In the genomic region with DNA sequence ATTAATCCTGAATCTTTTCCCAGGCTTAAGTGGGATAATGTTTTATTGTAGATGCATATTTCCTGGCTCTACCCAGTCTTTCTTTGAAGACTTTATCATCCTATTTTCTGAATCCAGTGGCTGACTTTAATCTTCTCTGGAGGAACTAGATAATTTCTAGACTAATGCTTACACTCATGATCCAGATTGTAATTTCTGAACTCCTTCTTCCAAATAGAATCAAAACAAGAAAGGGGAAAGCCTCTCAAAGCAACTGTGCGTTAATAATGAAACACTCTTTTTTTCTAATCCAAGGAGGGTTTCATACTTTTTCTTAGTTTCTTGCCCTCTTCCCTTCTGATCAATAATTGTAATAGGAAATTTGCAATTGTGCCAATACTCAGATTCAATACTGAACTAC, we compare ENCODE assay signal across 18 cellular contexts. TPM values are rescaled to one million over a fixed set of nuclear protein-coding genes. Genes with fewer than 3 reads are reported as not detected.
DNase-seq lines count a peak whose midpoint lies in the region; ATAC-seq lines count a peak whose summit lies in the region.
"Had no signal": no experiment of that assay in that cellular context is flagged by ENCODE, and none has a peak within 500 bp of the region (broad histone marks: within the 10 kb centered on the region; RNA-seq: fewer than 3 reads in every experiment).

No MANE protein-coding gene starts in this region.

- H3K4me1 Mint-ChIP-seq in activated CD4-positive, alpha-beta memory T cell treated with anti-CD3 and anti-CD28 coated beads for 36 hours (ENCODE audit: low read depth) = peaks cover 33% of the 10 kb centered on the region
- H3K4me1 Mint-ChIP-seq in activated CD4-positive, alpha-beta memory T cell treated with anti-CD3 and anti-CD28 coated beads, Interleukin-2, amount 10 ng/mL, durations not matched to agents 7 days and 5 days = peaks cover 40% of the 10 kb centered on the region
- peaks cover 11 to 29% (median 19%) of the 10 kb centered on the region in 4 donors for H3K4me1 Mint-ChIP-seq in CD4-positive, alpha-beta memory T cell
- peaks cover 7 to 39% (median 21%) of the 10 kb centered on the region in 3 donors for H3K4me1 Mint-ChIP-seq in CD8-positive, alpha-beta memory T cell
- H3K4me1 Mint-ChIP-seq in naive thymus-derived CD4-positive, alpha-beta T cell = peaks cover 3 to 42% (median 20%) of the 10 kb centered on the region in 7 donors
- H3K4me1 Mint-ChIP-seq: GM23338 had no signal

- no peak overlapping the region for H3K27ac ChIP-seq in CD4-positive, alpha-beta memory T cell (ENCODE audit: low read depth, low read length)
- H3K27ac ChIP-seq in CD8-positive, alpha-beta memory T cell (ENCODE audit: low read depth, low read length) = no peak overlapping the region
- H3K27ac ChIP-seq in naive thymus-derived CD4-positive, alpha-beta T cell (ENCODE audit: low read depth, low read length) = no peak overlapping the region
- H3K27ac ChIP-seq: HL-60 had no signal

- no peak overlapping the region for H3K4me3 Mint-ChIP-seq in activated CD4-positive, alpha-beta memory T cell treated with anti-CD3 and anti-CD28 coated beads for 36 hours
- no peak overlapping the region for H3K4me3 Mint-ChIP-seq in activated CD4-positive, alpha-beta memory T cell treated with anti-CD3 and anti-CD28 coated beads, Interleukin-2, amount 10 ng/mL, durations not matched to agents 7 days and 5 days
- no peak overlapping the region for H3K4me3 Mint-ChIP-seq in CD4-positive, alpha-beta memory T cell
- H3K4me3 Mint-ChIP-seq in CD8-positive, alpha-beta memory T cell = no peak overlapping the region
- no peak overlapping the region for H3K4me3 Mint-ChIP-seq in naive thymus-derived CD4-positive, alpha-beta T cell
- H3K4me3 Mint-ChIP-seq: GM23338 had no signal

- H3K36me3 ChIP-seq in CD4-positive, alpha-beta memory T cell (ENCODE audit: insufficient read depth, low read length) = peaks cover 29% of the 10 kb centered on the region
- peaks cover 26% of the 10 kb centered on the region for H3K36me3 ChIP-seq in CD8-positive, alpha-beta memory T cell (ENCODE audit: insufficient read depth, low read length)
- H3K36me3 ChIP-seq in naive thymus-derived CD4-positive, alpha-beta T cell (ENCODE audit: control insufficient read depth in 2 of 3, insufficient read depth in 3 of 3, low read length in 3 of 3) = peaks cover 0 to 32% (median 8%) of the 10 kb centered on the region in 3 experiments
- H3K36me3 ChIP-seq: BE2C had no signal

- H3K4me3 ChIP-seq in CD4-positive, alpha-beta memory T cell (ENCODE audit: low read length in 2 of 2) = no peak overlapping the region
- no peak overlapping the region for H3K4me3 ChIP-seq in CD8-positive, alpha-beta memory T cell (ENCODE audit: low read length)
- H3K4me3 ChIP-seq in naive thymus-derived CD4-positive, alpha-beta T cell (ENCODE audit: low read length) = no peak overlapping the region
- H3K4me3 ChIP-seq: GM23338 had no signal

- peak overlapping the region; percentile 58 for H3K27ac Mint-ChIP-seq in activated CD4-positive, alpha-beta memory T cell treated with anti-CD3 and anti-CD28 coated beads for 36 hours
- H3K27ac Mint-ChIP-seq in activated CD4-positive, alpha-beta memory T cell treated with anti-CD3 and anti-CD28 coated beads, Interleukin-2, amount 10 ng/mL, durations not matched to agents 7 days and 5 days = no peak overlapping the region
- H3K27ac Mint-ChIP-seq in CD4-positive, alpha-beta memory T cell = peak overlapping the region in 5 of 7 donors; percentile 6 to 80 (median 33)
- peak overlapping the region in 6 of 8 donors; percentile 20 to 68 (median 60) for H3K27ac Mint-ChIP-seq in CD8-positive, alpha-beta memory T cell
- H3K27ac Mint-ChIP-seq in naive thymus-derived CD4-positive, alpha-beta T cell = peak overlapping the region in 5 of 9 donors; percentile 14 to 74 (median 56)
- H3K27ac Mint-ChIP-seq: GM23338 had no signal

- no peaks in the 10 kb centered on the region for H3K9me3 Mint-ChIP-seq in activated CD4-positive, alpha-beta memory T cell treated with anti-CD3 and anti-CD28 coated beads for 36 hours
- H3K9me3 Mint-ChIP-seq in activated CD4-positive, alpha-beta memory T cell treated with anti-CD3 and anti-CD28 coated beads, Interleukin-2, amount 10 ng/mL, durations not matched to agents 7 days and 5 days = no peaks in the 10 kb centered on the region
- no peaks in the 10 kb centered on the region for H3K9me3 Mint-ChIP-seq in CD4-positive, alpha-beta memory T cell
- H3K9me3 Mint-ChIP-seq in CD8-positive, alpha-beta memory T cell = no peaks in the 10 kb centered on the region
- peaks cover 0 to 1% (median 0%) of the 10 kb centered on the region in 11 donors for H3K9me3 Mint-ChIP-seq in naive thymus-derived CD4-positive, alpha-beta T cell
- H3K9me3 Mint-ChIP-seq: CD4-positive, CD25-positive, alpha-beta regulatory T cell; GM23338 had no signal

- POLR2A ChIA-PET in activated CD4-positive, alpha-beta memory T cell treated with anti-CD3 and anti-CD28 coated beads for 36 hours (lab: Charles Lee) = no interaction called here
- POLR2A ChIA-PET in activated CD4-positive, alpha-beta memory T cell treated with anti-CD3 and anti-CD28 coated beads, Interleukin-2, amount 10 ng/mL, durations not matched to agents 7 days and 5 days (lab: Charles Lee) = no interaction called here
- POLR2A ChIA-PET in CD4-positive, alpha-beta memory T cell (lab: Charles Lee; ENCODE audit: partially characterized antibody) = interaction anchor here (1.1 to 3.6 kb wide), 5 partner anchors 8 to 31 kb away, joined by 3 to 36 read pairs (median 4); partner anchors contain the start of genes CASP2 and GSTK1
- POLR2A ChIA-PET in CD8-positive, alpha-beta memory T cell (lab: Charles Lee) = interaction anchor here (0.8 kb wide), 1 partner anchor 8 kb away, joined by 5 read pairs; the partner anchor contains the start of gene GSTK1
- POLR2A ChIA-PET in naive thymus-derived CD4-positive, alpha-beta T cell (lab: Charles Lee) = interaction anchor here (0.7 to 2.0 kb wide), 6 partner anchors 11 to 473 kb away, joined by 3 to 5 read pairs (median 4); partner anchors contain the start of gene CASP2

- intact Hi-C loops in activated CD4-positive, alpha-beta memory T cell treated with anti-CD3 and anti-CD28 coated beads for 36 hours (cut with micrococcal nuclease) = no loop called here
- intact Hi-C loops in CD4-positive, alpha-beta memory T cell (cut with micrococcal nuclease) = no loop called here
- intact Hi-C loops in naive thymus-derived CD4-positive, alpha-beta T cell (cut with micrococcal nuclease) = no loop called here
- intact Hi-C loops in cardiac septum (cut with DNase I) = no loop called here

- no peaks in the 10 kb centered on the region for H3K27me3 ChIP-seq in CD4-positive, alpha-beta memory T cell (ENCODE audit: insufficient read depth, low read length)
- H3K27me3 ChIP-seq in CD8-positive, alpha-beta memory T cell (ENCODE audit: insufficient read depth, low read length, poor library complexity, severe bottlenecking) = no peaks in the 10 kb centered on the region
- no peaks in the 10 kb centered on the region for H3K27me3 ChIP-seq in naive thymus-derived CD4-positive, alpha-beta T cell (ENCODE audit: control insufficient read depth in 2 of 2, insufficient read depth in 2 of 2, low read length in 2 of 2)
- H3K27me3 ChIP-seq: BE2C had no signal

- no peaks in the 10 kb centered on the region for H3K9me3 ChIP-seq in CD4-positive, alpha-beta memory T cell (ENCODE audit: control insufficient read depth in 1 of 2, low read length in 2 of 2)
- no peaks in the 10 kb centered on the region for H3K9me3 ChIP-seq in CD8-positive, alpha-beta memory T cell (ENCODE audit: low read length)
- no peaks in the 10 kb centered on the region for H3K9me3 ChIP-seq in naive thymus-derived CD4-positive, alpha-beta T cell (ENCODE audit: control insufficient read depth in 2 of 3, low read length in 3 of 3)
- H3K9me3 ChIP-seq: BE2C had no signal

- no peak for ATAC-seq in naive thymus-derived CD4-positive, alpha-beta T cell
- ATAC-seq in activated CD4-positive, CD25-positive, alpha-beta regulatory T cell treated with anti-CD3 and anti-CD28 coated beads, Interleukin-2, amount 50 U/mL, for 24 hours = no peak
- ATAC-seq: GM23338 had no signal

- CTCF ChIA-PET in activated CD4-positive, alpha-beta memory T cell treated with anti-CD3 and anti-CD28 coated beads for 36 hours (lab: Charles Lee) = interaction anchor here (0.7 to 0.9 kb wide), 2 partner anchors 29 to 251 kb away, joined by 3 to 5 read pairs; no protein-coding TSS in a partner anchor
- CTCF ChIA-PET in activated CD4-positive, alpha-beta memory T cell treated with anti-CD3 and anti-CD28 coated beads, Interleukin-2, amount 10 ng/mL, durations not matched to agents 7 days and 5 days (lab: Charles Lee) = interaction anchor here (1.6 to 5.9 kb wide), 2 partner anchors 9 to 31 kb away, joined by 4 to 27 read pairs; no protein-coding TSS in a partner anchor
- CTCF ChIA-PET in CD4-positive, alpha-beta memory T cell (lab: Charles Lee; ENCODE audit: partially characterized antibody) = interaction anchor here (1.0 to 2.5 kb wide), 3 partner anchors 16 to 31 kb away, joined by 3 to 14 read pairs (median 12); no protein-coding TSS in a partner anchor
- CTCF ChIA-PET in CD8-positive, alpha-beta memory T cell (lab: Charles Lee) = interaction anchor here (1.4 to 1.8 kb wide), 2 partner anchors 28 to 30 kb away, joined by 5 to 9 read pairs; no protein-coding TSS in a partner anchor
- CTCF ChIA-PET in naive thymus-derived CD4-positive, alpha-beta T cell (lab: Charles Lee) = interaction anchor here (0.8 kb wide), 1 partner anchor 28 kb away, joined by 3 read pairs; no protein-coding TSS in a partner anchor

- no peaks in the 10 kb centered on the region for H3K27me3 Mint-ChIP-seq in activated CD4-positive, alpha-beta memory T cell treated with anti-CD3 and anti-CD28 coated beads for 36 hours
- no peaks in the 10 kb centered on the region for H3K27me3 Mint-ChIP-seq in activated CD4-positive, alpha-beta memory T cell treated with anti-CD3 and anti-CD28 coated beads, Interleukin-2, amount 10 ng/mL, durations not matched to agents 7 days and 5 days
- no peaks in the 10 kb centered on the region for H3K27me3 Mint-ChIP-seq in CD4-positive, alpha-beta memory T cell
- H3K27me3 Mint-ChIP-seq in CD8-positive, alpha-beta memory T cell = no peaks in the 10 kb centered on the region
- no peaks in the 10 kb centered on the region for H3K27me3 Mint-ChIP-seq in naive thymus-derived CD4-positive, alpha-beta T cell
- H3K27me3 Mint-ChIP-seq: CD4-positive, CD25-positive, alpha-beta regulatory T cell had no signal

- H3K36me3 Mint-ChIP-seq in activated CD4-positive, alpha-beta memory T cell treated with anti-CD3 and anti-CD28 coated beads for 36 hours = peaks cover 34% of the 10 kb centered on the region
- peaks cover 54% of the 10 kb centered on the region for H3K36me3 Mint-ChIP-seq in activated CD4-positive, alpha-beta memory T cell treated with anti-CD3 and anti-CD28 coated beads, Interleukin-2, amount 10 ng/mL, durations not matched to agents 7 days and 5 days (ENCODE audit: low read depth)
- H3K36me3 Mint-ChIP-seq in CD4-positive, alpha-beta memory T cell = peaks cover 21 to 42% of the 10 kb centered on the region in 2 donors
- H3K36me3 Mint-ChIP-seq in CD8-positive, alpha-beta memory T cell = peaks cover 0 to 44% (median 13%) of the 10 kb centered on the region in 3 donors
- H3K36me3 Mint-ChIP-seq in naive thymus-derived CD4-positive, alpha-beta T cell = peaks cover 6 to 40% (median 18%) of the 10 kb centered on the region in 5 donors

- DNase-seq in activated CD4-positive, alpha-beta memory T cell treated with anti-CD3 and anti-CD28 coated beads for 36 hours = no peak
- DNase-seq in activated CD4-positive, alpha-beta memory T cell treated with anti-CD3 and anti-CD28 coated beads, Interleukin-2, amount 10 ng/mL, durations not matched to agents 7 days and 5 days = no peak
- no peak for DNase-seq in CD4-positive, alpha-beta memory T cell
- no peak for DNase-seq in CD8-positive, alpha-beta memory T cell
- DNase-seq in naive thymus-derived CD4-positive, alpha-beta T cell = no peak
- DNase-seq in cardiac septum (ENCODE audit: low spot score) = no peak
- DNase-seq: BE2C; C1 segment of cervical spinal cord; Calu3; CD4-positive, CD25-positive, alpha-beta regulatory T cell; DMS79 treated with DMSO at 0.1 percent for 48 hours; GF-D8; HCEC 1CT had no signal

- H3K4me1 ChIP-seq in CD4-positive, alpha-beta memory T cell (ENCODE audit: insufficient read depth, low read length) = peaks cover 32% of the 10 kb centered on the region
- H3K4me1 ChIP-seq in CD8-positive, alpha-beta memory T cell (ENCODE audit: insufficient read depth, low read length) = no peaks in the 10 kb centered on the region
- peaks cover 0 to 3% of the 10 kb centered on the region in 2 donors for H3K4me1 ChIP-seq in naive thymus-derived CD4-positive, alpha-beta T cell (ENCODE audit: control insufficient read depth in 2 of 2, insufficient read depth in 2 of 2, low read length in 2 of 2)
- H3K4me1 ChIP-seq: BE2C had no signal

RNA-seq across cellular contexts. Expression of gene GSTK1, which starts 8.0 kb away (rescaled TPM):
- total RNA-seq in activated CD4-positive, alpha-beta memory T cell treated with anti-CD3 and anti-CD28 coated beads for 36 hours = 100 to 1,000 TPM; 218 to 224 TPM
- 100 to 1,000 TPM; 502 to 518 TPM for total RNA-seq in activated CD4-positive, alpha-beta memory T cell treated with anti-CD3 and anti-CD28 coated beads, Interleukin-2, amount 10 ng/mL, durations not matched to agents 7 days and 5 days
- total RNA-seq in CD4-positive, alpha-beta memory T cell = 100 to 1,000 TPM; 469 to 482 TPM
- polyA plus RNA-seq in CD4-positive, alpha-beta memory T cell = 100 to 1,000 TPM; 692 to 748 TPM
- total RNA-seq in CD8-positive, alpha-beta memory T cell = 100 to 1,000 TPM; 147 to 151 TPM
- 532 TPM for polyA plus RNA-seq in CD8-positive, alpha-beta memory T cell
- total RNA-seq in naive thymus-derived CD4-positive, alpha-beta T cell = 100 to 1,000 TPM; 253 to 385 (median 311) TPM
- 100 to 1,000 TPM; 398 to 470 TPM for polyA plus RNA-seq in naive thymus-derived CD4-positive, alpha-beta T cell
- total RNA-seq in cardiac septum = 208 TPM

RNA-seq across cellular contexts. Expression of gene TMEM139, which starts 13.5 kb away (rescaled TPM):
- total RNA-seq in activated CD4-positive, alpha-beta memory T cell treated with anti-CD3 and anti-CD28 coated beads for 36 hours = under 1 TPM; 0.29 to 0.70 TPM
- total RNA-seq in activated CD4-positive, alpha-beta memory T cell treated with anti-CD3 and anti-CD28 coated beads, Interleukin-2, amount 10 ng/mL, durations not matched to agents 7 days and 5 days = under 1 TPM; 0.48 to 0.73 TPM
- 1 to 10 TPM in 1 of 2 experiments, under 1 TPM in 1; 0.61 to 1.8 TPM for total RNA-seq in CD4-positive, alpha-beta memory T cell
- polyA plus RNA-seq in CD4-positive, alpha-beta memory T cell = 1 to 10 TPM; 1.0 to 2.1 TPM
- total RNA-seq in CD8-positive, alpha-beta memory T cell = under 1 TPM; 0.84 to 0.90 TPM
- 0.87 TPM for polyA plus RNA-seq in CD8-positive, alpha-beta memory T cell
- total RNA-seq in naive thymus-derived CD4-positive, alpha-beta T cell = under 1 TPM in 4 of 5 experiments, not detected in 1; 0.32 to 0.62 (median 0.51) TPM
- polyA plus RNA-seq in naive thymus-derived CD4-positive, alpha-beta T cell = under 1 TPM; 0.46 TPM
- 6.9 TPM for total RNA-seq in cardiac septum
- total RNA-seq: HT1080 had no signal

RNA-seq across cellular contexts. Expression of gene CASP2, which starts 16.9 kb away (rescaled TPM):
- 100 to 1,000 TPM; 117 to 129 TPM for total RNA-seq in activated CD4-positive, alpha-beta memory T cell treated with anti-CD3 and anti-CD28 coated beads for 36 hours
- 100 to 1,000 TPM; 117 to 122 TPM for total RNA-seq in activated CD4-positive, alpha-beta memory T cell treated with anti-CD3 and anti-CD28 coated beads, Interleukin-2, amount 10 ng/mL, durations not matched to agents 7 days and 5 days
- 10 to 100 TPM; 94.3 to 96.1 TPM for total RNA-seq in CD4-positive, alpha-beta memory T cell
- polyA plus RNA-seq in CD4-positive, alpha-beta memory T cell = 10 to 100 TPM in 1 of 2 donors, 1 to 10 TPM in 1; 5.3 to 29.2 TPM
- 100 to 1,000 TPM; 105 to 107 TPM for total RNA-seq in CD8-positive, alpha-beta memory T cell
- polyA plus RNA-seq in CD8-positive, alpha-beta memory T cell = 23.0 TPM
- 10 to 100 TPM; 29.6 to 97.7 (median 69.1) TPM for total RNA-seq in naive thymus-derived CD4-positive, alpha-beta T cell
- 10 to 100 TPM; 14.4 to 24.4 TPM for polyA plus RNA-seq in naive thymus-derived CD4-positive, alpha-beta T cell
- total RNA-seq in cardiac septum = 12.6 TPM

RNA-seq across cellular contexts. Expression of gene CLCN1, which starts 44.7 kb away (rescaled TPM):
- under 1 TPM in 1 of 2 experiments, not detected in 1; 0.17 TPM for total RNA-seq in activated CD4-positive, alpha-beta memory T cell treated with anti-CD3 and anti-CD28 coated beads for 36 hours
- under 1 TPM in 1 of 2 experiments, not detected in 1; 0.10 TPM for total RNA-seq in activated CD4-positive, alpha-beta memory T cell treated with anti-CD3 and anti-CD28 coated beads, Interleukin-2, amount 10 ng/mL, durations not matched to agents 7 days and 5 days
- total RNA-seq in CD4-positive, alpha-beta memory T cell = not detected
- polyA plus RNA-seq in CD4-positive, alpha-beta memory T cell = under 1 TPM in 1 of 2 donors, not detected in 1; 0.06 TPM
- under 1 TPM in 1 of 2 experiments, not detected in 1; 0.11 TPM for total RNA-seq in CD8-positive, alpha-beta memory T cell
- not detected for polyA plus RNA-seq in CD8-positive, alpha-beta memory T cell
- under 1 TPM in 2 of 5 experiments, not detected in 3; 0.07 to 0.51 TPM for total RNA-seq in naive thymus-derived CD4-positive, alpha-beta T cell
- not detected for polyA plus RNA-seq in naive thymus-derived CD4-positive, alpha-beta T cell
- total RNA-seq in cardiac septum = not detected
- total RNA-seq: A172; CD4-positive, CD25-positive, alpha-beta regulatory T cell; HT1080 had no signal

RNA-seq across cellular contexts. Expression of gene TAS2R40, which starts 49.4 kb away (rescaled TPM):
- not detected for total RNA-seq in activated CD4-positive, alpha-beta memory T cell treated with anti-CD3 and anti-CD28 coated beads for 36 hours
- total RNA-seq in activated CD4-positive, alpha-beta memory T cell treated with anti-CD3 and anti-CD28 coated beads, Interleukin-2, amount 10 ng/mL, durations not matched to agents 7 days and 5 days = not detected
- not detected for total RNA-seq in CD4-positive, alpha-beta memory T cell
- polyA plus RNA-seq in CD4-positive, alpha-beta memory T cell = not detected
- not detected for total RNA-seq in CD8-positive, alpha-beta memory T cell
- polyA plus RNA-seq in CD8-positive, alpha-beta memory T cell = not detected
- total RNA-seq in naive thymus-derived CD4-positive, alpha-beta T cell = not detected
- not detected for polyA plus RNA-seq in naive thymus-derived CD4-positive, alpha-beta T cell
- total RNA-seq in cardiac septum = not detected
- total RNA-seq: A172; Calu3; CD4-positive, CD25-positive, alpha-beta regulatory T cell; GM23338; HT1080 had no signal
- polyA plus RNA-seq: CD4-positive, CD25-positive, alpha-beta regulatory T cell; GM23338 had no signal

Comparison
In these comparisons a context has a peak if more than half of its experiments do, and no peak if none do; other contexts are left out.
1. POLR2A ChIA-PET loops: an anchor here in CD4-positive, alpha-beta memory T cell (1.1 to 3.6 kb wide), CD8-positive, alpha-beta memory T cell (0.8 kb wide) and naive thymus-derived CD4-positive, alpha-beta T cell (0.7 to 2.0 kb wide); none called in activated CD4-positive, alpha-beta memory T cell treated with anti-CD3 and anti-CD28 coated beads for 36 hours and activated CD4-positive, alpha-beta memory T cell treated with anti-CD3 and anti-CD28 coated beads, Interleukin-2, amount 10 ng/mL, durations not matched to agents 7 days and 5 days.